ENCODE assay signal across 24 cellular contexts in genomic region chr3:118479376-118479775, GRCh38.
"Had no signal": no experiment of that assay in that cellular context is flagged by ENCODE, and none has a peak within 500 bp of the region (broad histone marks: within the 10 kb centered on the region; RNA-seq: fewer than 3 reads in every experiment).

No MANE protein-coding gene starts in this region.

- H3K4me3 ChIP-seq: breast epithelium, SJSA1 had no signal

- H3K9me3 ChIP-seq: breast epithelium, SJSA1 had no signal

- DNase-seq: activated CD4-positive, alpha-beta T cell treated with anti-CD3 and anti-CD28 coated beads for 48 hours; activated CD4-positive, alpha-beta T cell treated with anti-CD3 and anti-CD28 coated beads, Interleukin-2, amount 50 U/mL, for 4 hours; activated CD4-positive, CD25-positive, alpha-beta regulatory T cell treated with anti-CD3 and anti-CD28 coated beads, Interleukin-2, amount 50 U/mL, for 72 hours; activated CD8-positive, alpha-beta T cell treated with anti-CD3 and anti-CD28 coated beads, Interleukin-2, amount 10 ng/mL, durations not matched to agents 7 days and 5 days; activated effector memory CD4-positive, alpha-beta T cell treated with Interleukin-2 at 50 U/mL for 16 hours; activated naive CD4-positive, alpha-beta T cell; activated T-cell treated with anti-CD3 and anti-CD28 coated beads, Interleukin-2, amount 50 U/mL, for 24 hours; aorta; caudate nucleus; NCI-H1092 treated with DMSO at 0.1 percent for 48 hours; NCI-H1417 treated with DMSO at 0.1 percent for 48 hours; NCI-H1694; NCI-H2029 treated with DMSO at 0.1 percent for 48 hours; NCI-H345; NCI-H510A; NCI-H526 treated with DMSO at 0.1 percent for 48 hours; NCI-H82; SHP77; SW 1271 had no signal

- FAIRE-seq: RCC 7860 had no signal

- H3K4me2 ChIP-seq: KMS-11 had no signal

- ATAC-seq: activated CD8-positive, alpha-beta T cell treated with anti-CD3 and anti-CD28 coated beads, Interleukin-2, amount 10 ng/mL, durations not matched to agents 7 days and 5 days; SK-N-SH treated with all-trans-retinoic acid at 6 μM for 48 hours had no signal

- H3K36me3 ChIP-seq: breast epithelium, SJSA1 had no signal

- H3K27me3 ChIP-seq: breast epithelium, SJSA1 had no signal

- H3K4me1 ChIP-seq: breast epithelium had no signal

- H3K27ac ChIP-seq: breast epithelium, KMS-11, SJSA1 had no signal

- H3K9ac ChIP-seq: KMS-11 had no signal
